13 cellular contexts compared by ENCODE assay signal in the genomic region with DNA sequence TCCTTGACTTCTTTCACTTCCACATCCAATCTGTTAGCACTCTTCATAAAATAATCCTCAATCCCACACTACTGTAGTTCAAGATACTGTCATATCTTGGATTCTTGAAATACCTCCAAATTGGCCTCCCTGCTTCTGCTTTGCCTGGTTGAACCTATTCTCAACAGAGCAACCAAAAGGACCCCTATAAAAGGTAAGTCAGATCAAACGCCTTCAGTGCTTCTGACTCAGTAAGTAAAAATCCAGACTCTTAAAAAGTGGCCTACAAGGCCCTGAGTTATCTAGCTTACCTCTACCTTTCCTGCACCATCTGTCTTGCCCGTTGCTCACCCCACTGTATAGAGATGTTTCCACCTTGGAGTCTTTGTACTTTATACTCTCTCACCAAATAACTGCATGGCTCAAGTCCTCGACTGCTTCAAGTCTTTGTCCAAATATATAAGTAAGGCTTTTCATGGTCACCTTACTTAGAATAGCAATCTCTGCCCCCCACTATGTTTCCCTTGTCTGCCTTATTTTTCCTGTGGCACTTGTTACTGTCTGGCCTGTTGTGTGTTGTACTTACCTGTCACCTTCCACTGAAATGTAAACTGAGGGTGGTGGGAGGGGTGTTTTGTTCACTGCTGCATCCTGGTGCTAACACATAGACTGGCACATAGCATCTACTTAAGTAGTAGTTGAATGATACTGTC. TPM values are rescaled to one million over a fixed set of nuclear protein-coding genes. Genes with fewer than 3 reads are reported as not detected.
A peak's percentile ranks its signal among the peaks of the same experiment; 100 is the strongest.
DNase-seq lines count a peak whose midpoint lies in the region; ATAC-seq, FAIRE-seq and TF ChIP-seq lines count a peak whose summit lies in the region.
"Had no signal": no experiment of that assay in that cellular context is flagged by ENCODE, and none has a peak within 500 bp of the region (broad histone marks: within the 10 kb centered on the region; RNA-seq: fewer than 3 reads in every experiment).

No MANE protein-coding gene starts in this region.

- H3K27ac Mint-ChIP-seq in activated naive CD4-positive, alpha-beta T cell treated with anti-CD3 and anti-CD28 coated beads for 36 hours, result peak overlapping the region; percentile 16
- H3K27ac Mint-ChIP-seq in activated naive CD8-positive, alpha-beta T cell, result peak overlapping the region; percentile 83

- CTCF ChIA-PET in activated naive CD4-positive, alpha-beta T cell treated with anti-CD3 and anti-CD28 coated beads for 36 hours (lab: Charles Lee), result interaction anchor here (1.3 kb wide), 1 partner anchor 181 kb away, joined by 3 read pairs; no protein-coding TSS in a partner anchor
- CTCF ChIA-PET in HepG2 (lab: Yijun Ruan, JAX; ENCODE audit: low intra/inter-chr PET ratio, low total read pairs), result no interaction called here

- peaks cover 42% of the 10 kb centered on the region for H3K4me1 Mint-ChIP-seq in activated naive CD4-positive, alpha-beta T cell treated with anti-CD3 and anti-CD28 coated beads for 36 hours (ENCODE audit: low read depth)
- H3K4me1 Mint-ChIP-seq in activated naive CD8-positive, alpha-beta T cell (ENCODE audit: low read depth), result peaks cover 61% of the 10 kb centered on the region

- H3K9me3 ChIP-seq in HepG2 (ENCODE audit: low read length) (no peaks in the 10 kb centered on the region), thyroid gland (no peaks in the 10 kb centered on the region), ovary (no peaks in the 10 kb centered on the region)
- H3K9me3 ChIP-seq: HAP-1, prostate gland had no signal

- peaks cover 15 to 30% of the 10 kb centered on the region in 2 experiments for H3K36me3 ChIP-seq in HepG2 (replicated peaks in 1 of 2; ENCODE audit: control insufficient read depth in 1 of 2, insufficient read depth in 2 of 2, low read length in 2 of 2)
- H3K36me3 ChIP-seq in thyroid gland, result peaks cover 29 to 41% of the 10 kb centered on the region in 2 donors
- no peaks in the 10 kb centered on the region for H3K36me3 ChIP-seq in ovary

- no peak for ATAC-seq in HepG2

- no peaks in the 10 kb centered on the region for H4K20me1 ChIP-seq in HepG2 (ENCODE audit: insufficient read depth, low read length)

- H3K27me3 Mint-ChIP-seq in activated naive CD4-positive, alpha-beta T cell treated with anti-CD3 and anti-CD28 coated beads for 36 hours (ENCODE audit: low read depth), result no peaks in the 10 kb centered on the region
- H3K27me3 Mint-ChIP-seq in activated naive CD8-positive, alpha-beta T cell, result no peaks in the 10 kb centered on the region

- H3K4me3 Mint-ChIP-seq in activated naive CD4-positive, alpha-beta T cell treated with anti-CD3 and anti-CD28 coated beads for 36 hours, result no peak overlapping the region
- no peak overlapping the region for H3K4me3 Mint-ChIP-seq in activated naive CD8-positive, alpha-beta T cell

- TF ChIP-seq EP300 in HepG2 (IDR thresholded peaks at IDR 0.05; ENCODE audit: low read depth in 2 of 2, low read length in 2 of 2), result no peak
- no peak for TF ChIP-seq EP300 in HepG2 (CRISPR knock-in tag; IDR thresholded peaks at IDR 0.05; ENCODE audit: borderline replicate concordance)
- TF ChIP-seq EP300 in ovary (IDR thresholded peaks at IDR 0.05), result no peak

- DNase-seq in activated naive CD4-positive, alpha-beta T cell treated with anti-CD3 and anti-CD28 coated beads for 36 hours, result no peak
- DNase-seq in activated naive CD4-positive, alpha-beta T cell treated with Interleukin-2 at 50 U/mL for 16 hours, result no peak
- DNase-seq in HepG2 (ENCODE audit: low spot score) (no peak), thyroid gland (no peak), HCEC 1CT (no peak), ovary (no peak)
- no peak for DNase-seq in central memory CD4-positive, alpha-beta T cell
- DNase-seq: islet precursor cell, NCI-H446 treated with DMSO at 0.1 percent for 48 hours had no signal

- POLR2A ChIA-PET in HepG2 (lab: Yijun Ruan, JAX), result interaction anchor here (1.5 to 7.0 kb wide), 4 partner anchors 10 to 83 kb away, joined by 3 to 80 read pairs (median 20); no protein-coding TSS in a partner anchor

- H3K79me2 ChIP-seq in HepG2 (ENCODE audit: insufficient read depth, low read length), result peaks cover 4% of the 10 kb centered on the region

- WGBS in HepG2 (ENCODE audit: low lambda C conversion rate), result 60% methylated on average over 3 of the region's 3 CpGs
- 81 to 87% methylated on average over 3 of the region's 3 CpGs for WGBS in thyroid gland, 2 donors
- 44 to 76% (median 52%) methylated on average over 3 of the region's 3 CpGs for WGBS in ovary, 3 donors

- H3K27me3 ChIP-seq in HepG2 (ENCODE audit: control insufficient read depth in 1 of 2, insufficient read depth in 2 of 2, low read length in 2 of 2) (no peaks in the 10 kb centered on the region; a peak in 1 of 5 replicates), thyroid gland (no peaks in the 10 kb centered on the region), ovary (no peaks in the 10 kb centered on the region)

- TF ChIP-seq RAD21 in HepG2 (CRISPR knock-in tag; IDR thresholded peaks at IDR 0.05), result no peak

- no peak for TF ChIP-seq CTCF in HepG2 (CRISPR knock-in tag; IDR thresholded peaks at IDR 0.05)
- no peak for TF ChIP-seq CTCF in thyroid gland (IDR thresholded peaks at IDR 0.05)
- no peak for TF ChIP-seq CTCF in ovary (IDR thresholded peaks at IDR 0.05)

- H3K9me3 Mint-ChIP-seq in activated naive CD4-positive, alpha-beta T cell treated with anti-CD3 and anti-CD28 coated beads for 36 hours, result no peaks in the 10 kb centered on the region
- no peaks in the 10 kb centered on the region for H3K9me3 Mint-ChIP-seq in activated naive CD8-positive, alpha-beta T cell (ENCODE audit: low read depth)

- no peak for FAIRE-seq in HepG2 (lab: Jason Lieb, UNC)
- FAIRE-seq: urothelium cell line had no signal

- in situ Hi-C loops in HepG2 (cut with HindIII; ENCODE audit: extremely low pct_ligation_motif_present, low pct_unique_long_range_greater_than_20kb), result no loop called here

- intact Hi-C loops in activated naive CD4-positive, alpha-beta T cell treated with anti-CD3 and anti-CD28 coated beads for 36 hours (cut with micrococcal nuclease), result no loop called here
- intact Hi-C loops in HepG2 (cut with micrococcal nuclease; ENCODE audit: unreplicated experiment) (no loop called here), thyroid gland (cut with DNase I) (no loop called here), ovary (cut with DNase I) (loop anchor here in 2 of 4 donors (10.0 kb wide), 1 partner anchor 58 kb away; no protein-coding TSS in a partner anchor)

- no TSS peak for BruUV-seq in HepG2 (replicated peaks; lab: Mats Ljungman, UMichigan)

- no peak overlapping the region for H3K4me2 ChIP-seq in HepG2 (ENCODE audit: low read depth, low read length)

- H3K4me3 ChIP-seq in HepG2 (replicated peaks in 1 of 3; ENCODE audit: insufficient read depth in 1 of 3, low read depth in 2 of 3, low read length in 3 of 3) (no peak overlapping the region), thyroid gland (replicated peaks in 1 of 3) (no peak overlapping the region), ovary (no peak overlapping the region)
- H3K4me3 ChIP-seq: HAP-1, prostate gland had no signal

- H3K27ac ChIP-seq in HepG2 (ENCODE audit: extremely low read length, insufficient read depth, low read length), result peak overlapping the region; percentile 63
- H3K27ac ChIP-seq in thyroid gland, result peak overlapping the region in 2 of 3 donors; percentile 55
- peak overlapping the region in 1 of 2 donors; percentile 56 for H3K27ac ChIP-seq in ovary

- H3K36me3 Mint-ChIP-seq in activated naive CD4-positive, alpha-beta T cell treated with anti-CD3 and anti-CD28 coated beads for 36 hours (ENCODE audit: low read depth), result peaks cover 32% of the 10 kb centered on the region
- peaks cover 10% of the 10 kb centered on the region for H3K36me3 Mint-ChIP-seq in activated naive CD8-positive, alpha-beta T cell

- H3K4me1 ChIP-seq in HepG2 (ENCODE audit: insufficient read depth, low read length) (peaks cover 60% of the 10 kb centered on the region), thyroid gland (peaks cover 29 to 52% of the 10 kb centered on the region in 2 donors), ovary (ENCODE audit: insufficient read depth) (peaks cover 34% of the 10 kb centered on the region)

- H2AFZ ChIP-seq in HepG2 (ENCODE audit: low read length), result no peak overlapping the region

- H3K9ac ChIP-seq in HepG2 (ENCODE audit: insufficient read depth, low read depth, low read length), result no peak overlapping the region

- TF ChIP-seq POLR2A in HepG2 (IDR thresholded peaks at IDR 0.05; ENCODE audit: insufficient read depth in 1 of 2, low read depth in 2 of 2, low read length in 2 of 2) (no peak), thyroid gland (IDR thresholded peaks at IDR 0.05) (no peak), ovary (IDR thresholded peaks at IDR 0.05) (no peak)

RNA-seq across cellular contexts. Expression of gene PIGV, which starts 5.1 kb away (rescaled TPM):
- 10 to 100 TPM; 10.6 to 11.2 TPM for total RNA-seq in activated naive CD4-positive, alpha-beta T cell treated with anti-CD3 and anti-CD28 coated beads for 36 hours
- 7.9 and 13.5 TPM in 2 replicates for total RNA-seq in HepG2 (2016; rRNA removed; fragmentation: Illumina TruSeq; extraction: Trizol)
- total RNA-seq in HepG2 (2016; cell fraction: cytosol; rRNA removed; fragmentation: Illumina TruSeq; extraction: Trizol; ENCODE audit: low read depth), result 4.3 and 4.8 TPM in 2 replicates
- 8.9 and 14.1 TPM in 2 replicates for total RNA-seq in HepG2 (2016; cell fraction: insoluble cytoplasmic fraction; rRNA removed; fragmentation: Illumina TruSeq; extraction: Trizol)
- total RNA-seq in HepG2 (2016; cell fraction: membrane; rRNA removed; fragmentation: Illumina TruSeq; extraction: Trizol), result 9.7 and 9.9 TPM in 2 replicates
- total RNA-seq in HepG2 (2016; cell fraction: nucleus; rRNA removed; fragmentation: Illumina TruSeq; extraction: Trizol), result 14.6 and 15.0 TPM in 2 replicates
- 22.7 and 26.0 TPM in 2 replicates for polyA plus RNA-seq in HepG2 (2011; rRNA removed)
- polyA plus RNA-seq in HepG2 (2011; cell fraction: cytosol; rRNA removed), result 21.0 and 27.5 TPM in 2 replicates
- 14.3 and 18.5 TPM in 2 replicates for polyA plus RNA-seq in HepG2 (2011; cell fraction: nucleus; rRNA removed)
- 13.6 and 14.8 TPM in 2 replicates for polyA plus RNA-seq in HepG2 (2012)
- 2.9 and 4.4 TPM in 2 replicates for polyA plus RNA-seq in HepG2 (2016; cell fraction: cytosol; fragmentation: Illumina TruSeq; extraction: Trizol; ENCODE audit: low read depth)
- 6.7 and 7.2 TPM in 2 replicates for polyA plus RNA-seq in HepG2 (2016; cell fraction: insoluble cytoplasmic fraction; fragmentation: Illumina TruSeq; extraction: Trizol; ENCODE audit: low read depth)
- polyA plus RNA-seq in HepG2 (2016; cell fraction: membrane; fragmentation: Illumina TruSeq; extraction: Trizol; ENCODE audit: low read depth), result 5.3 and 7.0 TPM in 2 replicates
- polyA plus RNA-seq in HepG2 (2016; cell fraction: nucleus; fragmentation: Illumina TruSeq; extraction: Trizol; ENCODE audit: insufficient read depth, low read depth), result 16.2 and 17.4 TPM in 2 replicates
- polyA minus RNA-seq in HepG2 (2011; rRNA and poly(A)+ RNA removed; ENCODE audit: low replicate concordance), result 41.6 and 80.7 TPM in 2 replicates
- 15.5 and 15.7 TPM in 2 replicates for polyA minus RNA-seq in HepG2 (2011; cell fraction: cytosol; rRNA and poly(A)+ RNA removed)
- 11.7 and 14.5 TPM in 2 replicates for polyA minus RNA-seq in HepG2 (2011; cell fraction: nucleus; rRNA and poly(A)+ RNA removed)
- total RNA-seq in thyroid gland, result 10 to 100 TPM; 20.5 to 39.4 (median 27.8) TPM
- 10 to 100 TPM in 5 of 7 donors, 1 to 10 TPM in 2; 9.2 to 15.4 (median 10.5) TPM for total RNA-seq in ovary
- 10 to 100 TPM; 12.4 to 13.3 TPM for polyA plus RNA-seq in ovary

RNA-seq across cellular contexts. Expression of gene ZDHHC18, which starts 43.8 kb away (rescaled TPM):
- 10 to 100 TPM; 37.3 to 39.0 TPM for total RNA-seq in activated naive CD4-positive, alpha-beta T cell treated with anti-CD3 and anti-CD28 coated beads for 36 hours
- total RNA-seq in HepG2 (2016; rRNA removed; fragmentation: Illumina TruSeq; extraction: Trizol) (9.0 and 13.2 TPM in 2 replicates), thyroid gland (10 to 100 TPM; 11.4 to 33.1 (median 21.4) TPM), ovary (10 to 100 TPM; 10.7 to 15.8 (median 12.3) TPM)
- total RNA-seq in HepG2 (2016; cell fraction: cytosol; rRNA removed; fragmentation: Illumina TruSeq; extraction: Trizol; ENCODE audit: low read depth), result 6.6 and 7.7 TPM in 2 replicates
- 7.9 and 11.9 TPM in 2 replicates for total RNA-seq in HepG2 (2016; cell fraction: insoluble cytoplasmic fraction; rRNA removed; fragmentation: Illumina TruSeq; extraction: Trizol)
- total RNA-seq in HepG2 (2016; cell fraction: membrane; rRNA removed; fragmentation: Illumina TruSeq; extraction: Trizol), result 21.8 and 26.5 TPM in 2 replicates
- 9.5 and 10.6 TPM in 2 replicates for total RNA-seq in HepG2 (2016; cell fraction: nucleus; rRNA removed; fragmentation: Illumina TruSeq; extraction: Trizol)
- polyA plus RNA-seq in HepG2 (2011; rRNA removed) (35.3 and 40.6 TPM in 2 replicates), ovary (10 to 100 TPM in 1 of 2 donors, 1 to 10 TPM in 1; 9.5 to 12.9 TPM)
- 29.0 and 30.0 TPM in 2 replicates for polyA plus RNA-seq in HepG2 (2011; cell fraction: cytosol; rRNA removed)
- 32.6 and 39.8 TPM in 2 replicates for polyA plus RNA-seq in HepG2 (2011; cell fraction: nucleus; rRNA removed)
- polyA plus RNA-seq in HepG2 (2012), result 12.9 and 16.3 TPM in 2 replicates
- 13.9 and 14.2 TPM in 2 replicates for polyA plus RNA-seq in HepG2 (2016; cell fraction: cytosol; fragmentation: Illumina TruSeq; extraction: Trizol; ENCODE audit: low read depth)
- polyA plus RNA-seq in HepG2 (2016; cell fraction: insoluble cytoplasmic fraction; fragmentation: Illumina TruSeq; extraction: Trizol; ENCODE audit: low read depth), result 13.2 and 16.6 TPM in 2 replicates
- polyA plus RNA-seq in HepG2 (2016; cell fraction: membrane; fragmentation: Illumina TruSeq; extraction: Trizol; ENCODE audit: low read depth), result 30.8 and 32.0 TPM in 2 replicates
- 19.3 and 23.8 TPM in 2 replicates for polyA plus RNA-seq in HepG2 (2016; cell fraction: nucleus; fragmentation: Illumina TruSeq; extraction: Trizol; ENCODE audit: insufficient read depth, low read depth)
- polyA minus RNA-seq in HepG2 (2011; rRNA and poly(A)+ RNA removed; ENCODE audit: low replicate concordance), result 33.5 and 53.0 TPM in 2 replicates
- 11.3 and 14.6 TPM in 2 replicates for polyA minus RNA-seq in HepG2 (2011; cell fraction: cytosol; rRNA and poly(A)+ RNA removed)
- 8.4 and 8.7 TPM in 2 replicates for polyA minus RNA-seq in HepG2 (2011; cell fraction: nucleus; rRNA and poly(A)+ RNA removed)
